8 cellular contexts compared by ENCODE assay signal in the genomic region with DNA sequence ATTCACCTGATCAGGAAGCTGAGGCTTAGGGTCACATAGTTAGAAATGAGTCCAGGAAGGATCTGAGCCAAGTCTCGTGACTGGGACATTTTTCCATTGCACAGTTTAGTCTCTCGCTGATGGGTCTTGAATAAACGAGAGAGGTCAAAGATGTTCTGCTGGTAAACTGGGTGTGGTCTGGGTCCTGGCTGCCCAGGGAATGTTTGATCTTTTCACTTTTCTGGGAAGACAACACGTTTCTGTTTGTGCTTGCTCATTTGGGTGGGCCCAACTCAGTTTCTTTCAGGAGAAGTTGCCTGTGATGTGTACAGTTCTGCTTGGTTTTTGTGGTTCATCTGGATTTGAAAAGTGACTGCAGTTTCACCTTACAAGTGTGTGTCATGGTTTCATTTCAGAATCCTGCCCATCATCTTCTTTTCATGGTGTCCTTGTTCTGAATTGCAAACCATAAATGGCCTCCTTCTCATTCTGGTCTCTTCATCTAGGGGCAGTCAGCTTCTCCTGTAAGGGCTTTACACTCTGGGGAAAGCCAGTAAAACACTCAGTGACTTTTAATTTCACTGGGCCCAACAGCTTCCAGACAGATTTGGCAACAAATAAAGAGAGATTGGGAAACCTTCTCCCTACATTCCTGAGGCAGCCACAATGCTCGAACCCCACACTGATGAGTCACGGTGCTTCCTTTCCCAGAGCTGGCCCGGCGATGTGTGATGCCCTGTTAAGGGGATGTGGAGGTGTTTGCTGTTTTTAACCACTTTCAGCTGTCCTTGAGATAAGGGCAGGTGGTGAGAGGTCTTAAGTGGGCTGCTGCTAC. TPM values are rescaled to one million over a fixed set of nuclear protein-coding genes. Genes with fewer than 3 reads are reported as not detected.
DNase-seq lines count a peak whose midpoint lies in the region; ATAC-seq and TF ChIP-seq lines count a peak whose summit lies in the region.

No MANE protein-coding gene starts in this region.

- TF ChIP-seq CTCF in GM06990 (IDR thresholded peaks at IDR 0.05; ENCODE audit: insufficient read depth, low read length, poor library complexity, severe bottlenecking) (no peak), OCI-LY3 (IDR thresholded peaks at IDR 0.05; ENCODE audit: low read depth, low read length) (no peak), esophagus squamous epithelium (IDR thresholded peaks at IDR 0.05) (no peak), retinal pigment epithelial cell (conservative IDR thresholded peaks at IDR 0.05; ENCODE audit: low read depth, low read length) (no peak)

- H3K4me3 ChIP-seq in GM06990 (replicated peaks; ENCODE audit: low read depth, low read length): no peak overlapping the region
- no peak overlapping the region for H3K4me3 ChIP-seq in OCI-LY3 (ENCODE audit: low read length)
- peak overlapping the region in 1 of 4 donors; percentile 17 for H3K4me3 ChIP-seq in esophagus squamous epithelium
- no peak overlapping the region for H3K4me3 ChIP-seq in retinal pigment epithelial cell (ENCODE audit: low read length)

- H3K4me2 ChIP-seq in OCI-LY3 (ENCODE audit: low read length): peak overlapping the region; percentile 14; the same call in 1 of the 2 replicates

- no peaks in the 10 kb centered on the region for H3K79me2 ChIP-seq in OCI-LY3 (ENCODE audit: low read length)

- ATAC-seq in HG02623 (IDR thresholded peaks at IDR 0.05; ENCODE audit: unreplicated experiment) (peak; percentile 70), GM19035 (IDR thresholded peaks at IDR 0.05; ENCODE audit: unreplicated experiment) (no peak)

- no peak overlapping the region for H3K27ac ChIP-seq in OCI-LY3 (ENCODE audit: low read length)
- peak overlapping the region; percentile 75 to 94 (median 89) for H3K27ac ChIP-seq in esophagus squamous epithelium

- no peak overlapping the region for H2AFZ ChIP-seq in OCI-LY3 (ENCODE audit: low read depth, low read length)

- H3K27me3 ChIP-seq in GM06990 (replicated peaks; ENCODE audit: control insufficient read depth, insufficient read depth, low read length) (no peaks in the 10 kb centered on the region), OCI-LY3 (ENCODE audit: low read depth, low read length) (peaks cover 36% of the 10 kb centered on the region), esophagus squamous epithelium (no peaks in the 10 kb centered on the region)

- no peaks in the 10 kb centered on the region for H4K20me1 ChIP-seq in OCI-LY3 (ENCODE audit: insufficient read depth, low read length)

- no peaks in the 10 kb centered on the region for H3K9me3 ChIP-seq in OCI-LY3 (ENCODE audit: insufficient read depth, low read length)
- H3K9me3 ChIP-seq in esophagus squamous epithelium: no peaks in the 10 kb centered on the region

- H3K36me3 ChIP-seq in GM06990 (ENCODE audit: control insufficient read depth, insufficient read depth, low read length) (no peaks in the 10 kb centered on the region), OCI-LY3 (replicated peaks; ENCODE audit: low read depth, low read length) (no peaks in the 10 kb centered on the region), esophagus squamous epithelium (no peaks in the 10 kb centered on the region)

- DNase-seq in GM06990 (ENCODE audit: extremely low read depth, insufficient read length): peak; percentile 63
- DNase-seq in esophagus squamous epithelium (lab: John Stamatoyannopoulos, UW): no peak
- DNase-seq in retinal pigment epithelial cell (ENCODE audit: low read depth): peak; percentile 80
- no peak for DNase-seq in activated CD4-positive, alpha-beta T cell treated with anti-CD3 and anti-CD28 coated beads, Interleukin-2, amount 50 U/mL, for 1 hour
- no peak for DNase-seq in NCI-H2081 (lab: John Stamatoyannopoulos, UW)

- intact Hi-C loops in esophagus squamous epithelium (cut with DNase I): no loop called here

- WGBS in esophagus squamous epithelium, 2 donors: 6 to 8% methylated on average over 3 to 7 of the region's 8 CpGs

- H3K9ac ChIP-seq in OCI-LY3 (ENCODE audit: low read length): no peak overlapping the region

- H3K4me1 ChIP-seq in OCI-LY3 (ENCODE audit: low read length) (peaks cover 14% of the 10 kb centered on the region), esophagus squamous epithelium (peaks cover 32 to 73% (median 33%) of the 10 kb centered on the region in 3 donors)

- no peak for TF ChIP-seq POLR2A in esophagus squamous epithelium (IDR thresholded peaks at IDR 0.05)

RNA-seq across cellular contexts. Expression of a gene that starts 7.2 kb away (rescaled TPM):
- total RNA-seq in esophagus squamous epithelium: 1,000 to 10,000 TPM in 1 of 4 donors, 100 to 1,000 TPM in 3; 565 to 1,522 (median 625) TPM

RNA-seq across cellular contexts. Expression of a gene that starts 37.8 kb away (rescaled TPM):
- 10 to 100 TPM; 24.1 to 41.4 (median 30.5) TPM for total RNA-seq in esophagus squamous epithelium

Comparison
In these comparisons a context has a peak if more than half of its experiments do, and no peak if none do; other contexts are left out.
1. DNase-seq: peak in GM06990 (single experiment) and retinal pigment epithelial cell (single experiment); none in esophagus squamous epithelium (single experiment), activated CD4-positive, alpha-beta T cell treated with anti-CD3 and anti-CD28 coated beads, Interleukin-2, amount 50 U/mL, for 1 hour (single experiment) and NCI-H2081 (0 of 2).